8 cellular contexts compared by ENCODE assay signal in genomic region chr7:44638611-44639557, GRCh38. TPM values are rescaled to one million over a fixed set of nuclear protein-coding genes. Genes with fewer than 3 reads are reported as not detected.
DNase-seq lines count a peak whose midpoint lies in the region; ATAC-seq and TF ChIP-seq lines count a peak whose summit lies in the region.

No MANE protein-coding gene starts in this region.

- H4K20me1 ChIP-seq in BLaER1 treated with 17β-estradiol and CSF1 and Interleukin-3, amounts not matched to agents 10 nM and 100 nM = peaks cover 0 to 8% (median 0%) of the 10 kb centered on the region in 11 experiments; a peak in 1 of 22 replicates

- ATAC-seq in HG03354 (IDR thresholded peaks at IDR 0.05; ENCODE audit: poor library complexity, severe bottlenecking, unreplicated experiment) = peak; percentile 87
- ATAC-seq in activated naive CD4-positive, alpha-beta T cell treated with anti-CD3 and anti-CD28 coated beads, Interleukin-2, amount 50 U/mL, for 72 hours = peak; percentile 71 to 72

- H3K4me1 ChIP-seq in BLaER1 treated with 17β-estradiol and CSF1 and Interleukin-3, amounts not matched to agents 10 nM and 100 nM = peaks cover 28 to 96% (median 65%) of the 10 kb centered on the region in 10 experiments

- peak; percentile 56 for TF ChIP-seq POLR2A in GM19193 (IDR thresholded peaks at IDR 0.05; ENCODE audit: extremely low read depth, insufficient read depth, insufficient read length)

- peaks cover 0 to 29% of the 10 kb centered on the region in 2 donors for H3K36me3 Mint-ChIP-seq in activated naive CD4-positive, alpha-beta T cell treated with anti-CD3 and anti-CD28 coated beads, Interleukin-2, amount 50 U/mL, for 72 hours

- DNase-seq in SK-MEL-5 (ENCODE audit: low read depth, low spot score) (peak; percentile 47), hepatic stellate cell (ENCODE audit: low spot score) (peak; percentile 71), NCI-H2107 (lab: John Stamatoyannopoulos, UW) (no peak)
- peak; percentile 81 to 84 for DNase-seq in activated naive CD4-positive, alpha-beta T cell treated with anti-CD3 and anti-CD28 coated beads, Interleukin-2, amount 50 U/mL, for 72 hours (ENCODE audit: low spot score in 2 of 2)
- peak; percentile 57 to 65 for DNase-seq in stimulated activated CD4-positive, alpha-beta T cell treated with anti-CD3 and anti-CD28 coated beads, Interleukin-15, amount 100 ng/mL, for 1 hour (ENCODE audit: low read depth in 1 of 2, low spot score in 1 of 2)

- peaks cover 0 to 49% (median 18%) of the 10 kb centered on the region in 11 experiments; a peak in 14 of 22 replicates for H3K36me3 ChIP-seq in BLaER1 treated with 17β-estradiol and CSF1 and Interleukin-3, amounts not matched to agents 10 nM and 100 nM

- H3K27me3 ChIP-seq in BLaER1 treated with 17β-estradiol and CSF1 and Interleukin-3, amounts not matched to agents 10 nM and 100 nM = no peaks in the 10 kb centered on the region

- peak overlapping the region; percentile 97 to 100 for H3K27ac Mint-ChIP-seq in activated naive CD4-positive, alpha-beta T cell treated with anti-CD3 and anti-CD28 coated beads, Interleukin-2, amount 50 U/mL, for 72 hours

- H3K4me2 ChIP-seq in BLaER1 treated with 17β-estradiol and CSF1 and Interleukin-3, amounts not matched to agents 10 nM and 100 nM = peak overlapping the region; percentile 75 to 97 (median 93)

- no peaks in the 10 kb centered on the region for H3K9me3 Mint-ChIP-seq in activated naive CD4-positive, alpha-beta T cell treated with anti-CD3 and anti-CD28 coated beads, Interleukin-2, amount 50 U/mL, for 72 hours

- H3K27ac ChIP-seq in BLaER1 treated with 17β-estradiol and CSF1 and Interleukin-3, amounts not matched to agents 10 nM and 100 nM = peak overlapping the region; percentile 79 to 97 (median 87)

- H3K9me3 ChIP-seq in BLaER1 treated with 17β-estradiol and CSF1 and Interleukin-3, amounts not matched to agents 10 nM and 100 nM (replicated peaks in 1 of 11) = no peaks in the 10 kb centered on the region

- H3K4me3 ChIP-seq in BLaER1 treated with 17β-estradiol and CSF1 and Interleukin-3, amounts not matched to agents 10 nM and 100 nM = peak overlapping the region in 6 of 10 experiments; percentile 9 to 56 (median 24); a peak in 6 of 20 replicates

- in situ Hi-C loops in SK-MEL-5 (cut with HindIII; ENCODE audit: low pct_unique_long_range_greater_than_20kb, low sequenced_read_pairs) = no loop called here

- peak overlapping the region; percentile 62 to 81 (median 70); a peak in 21 of 22 replicates for H3K9ac ChIP-seq in BLaER1 treated with 17β-estradiol and CSF1 and Interleukin-3, amounts not matched to agents 10 nM and 100 nM

RNA-seq across cellular contexts. Expression of gene OGDH, which starts 32.5 kb away (rescaled TPM):
- 28.5 and 35.3 TPM in 2 replicates for total RNA-seq in SK-MEL-5 (2014; rRNA removed; shearing (Covaris generic))
- 64.1 and 71.5 TPM in 2 replicates for polyA plus RNA-seq in SK-MEL-5 (2015; cell fraction: cytosol; rRNA removed)
- polyA plus RNA-seq in SK-MEL-5 (2015; cell fraction: nucleus; rRNA removed) = 29.8 and 36.0 TPM in 2 replicates
- 100 to 1,000 TPM in 1 of 2 donors, 10 to 100 TPM in 1; 53.2 to 106 TPM for total RNA-seq in activated naive CD4-positive, alpha-beta T cell treated with anti-CD3 and anti-CD28 coated beads, Interleukin-2, amount 50 U/mL, for 72 hours

RNA-seq across cellular contexts. Expression of gene TMED4, which starts 56.9 kb away (rescaled TPM):
- total RNA-seq in SK-MEL-5 (2014; rRNA removed; shearing (Covaris generic)) = 177 and 178 TPM in 2 replicates
- 206 and 231 TPM in 2 replicates for polyA plus RNA-seq in SK-MEL-5 (2015; cell fraction: cytosol; rRNA removed)
- 122 and 140 TPM in 2 replicates for polyA plus RNA-seq in SK-MEL-5 (2015; cell fraction: nucleus; rRNA removed)
- 100 to 1,000 TPM in 1 of 2 donors, 10 to 100 TPM in 1; 67.1 to 114 TPM for total RNA-seq in activated naive CD4-positive, alpha-beta T cell treated with anti-CD3 and anti-CD28 coated beads, Interleukin-2, amount 50 U/mL, for 72 hours
